In genomic region chr3:23648326-23648964, GRCh38 we compare ENCODE assay signal across 12 cellular contexts.
DNase-seq lines count a peak whose midpoint lies in the region; ATAC-seq and TF ChIP-seq lines count a peak whose summit lies in the region.
"Had no signal": no experiment of that assay in that cellular context is flagged by ENCODE, and none has a peak within 500 bp of the region (broad histone marks: within the 10 kb centered on the region; RNA-seq: fewer than 3 reads in every experiment).

No MANE protein-coding gene starts in this region.

- H3K36me3 Mint-ChIP-seq in CD8-positive, alpha-beta T cell, result no peaks in the 10 kb centered on the region

- H2AFZ ChIP-seq in KMS-11 (ENCODE audit: low read depth), result no peak overlapping the region
- H2AFZ ChIP-seq: hepatocyte had no signal

- no peak overlapping the region for H3K27ac Mint-ChIP-seq in CD8-positive, alpha-beta T cell

- no peak overlapping the region for H3K4me3 ChIP-seq in KMS-11 (IDR thresholded peaks at IDR 0.05; ENCODE audit: insufficient read depth, low read depth, low read length)
- no peak overlapping the region for H3K4me3 ChIP-seq in astrocyte of the spinal cord (ENCODE audit: low read depth, low read length)
- no peak overlapping the region for H3K4me3 ChIP-seq in CD8-positive, alpha-beta T cell (ENCODE audit: low read depth, low read length)
- H3K4me3 ChIP-seq: hepatocyte had no signal

- H4K20me1 ChIP-seq in KMS-11 (ENCODE audit: insufficient read depth), result no peaks in the 10 kb centered on the region

- CTCF ChIA-PET in CD8-positive, alpha-beta T cell (lab: Charles Lee), result no interaction called here

- POLR2A ChIA-PET in CD8-positive, alpha-beta T cell (lab: Charles Lee), result no interaction called here

- H3K4me2 ChIP-seq in KMS-11, result peak overlapping the region; percentile 26
- H3K4me2 ChIP-seq: hepatocyte had no signal

- no peak overlapping the region for H3K9ac ChIP-seq in KMS-11

- H3K4me3 Mint-ChIP-seq in CD8-positive, alpha-beta T cell, result no peak overlapping the region

- in situ Hi-C loops in astrocyte of the spinal cord (cut with HindIII; ENCODE audit: low sequenced_read_pairs), result no loop called here

- no peak overlapping the region for H3K27ac ChIP-seq in KMS-11
- H3K27ac ChIP-seq in CD8-positive, alpha-beta T cell (ENCODE audit: low read depth, low read length), result no peak overlapping the region
- H3K27ac ChIP-seq: hepatocyte had no signal

- no peaks in the 10 kb centered on the region for H3K36me3 ChIP-seq in KMS-11 (ENCODE audit: insufficient read depth)
- no peaks in the 10 kb centered on the region for H3K36me3 ChIP-seq in CD8-positive, alpha-beta T cell (ENCODE audit: insufficient read depth, low read length)

- no peaks in the 10 kb centered on the region for H3K9me3 ChIP-seq in CD8-positive, alpha-beta T cell (ENCODE audit: low read length)

- no peaks in the 10 kb centered on the region for H3K4me1 Mint-ChIP-seq in CD8-positive, alpha-beta T cell (ENCODE audit: low read depth)

- no peaks in the 10 kb centered on the region for H3K79me2 ChIP-seq in KMS-11 (ENCODE audit: insufficient read depth, low read depth)
- H3K79me2 ChIP-seq: hepatocyte had no signal

- H3K4me1 ChIP-seq in KMS-11 (ENCODE audit: low read depth, poor library complexity, severe bottlenecking), result peaks cover 48% of the 10 kb centered on the region
- H3K4me1 ChIP-seq in CD8-positive, alpha-beta T cell (ENCODE audit: insufficient read depth, low read length), result no peaks in the 10 kb centered on the region

- peak; percentile 82 for ATAC-seq in left ventricle myocardium superior
- ATAC-seq in GM19397 (IDR thresholded peaks at IDR 0.05; ENCODE audit: unreplicated experiment), result no peak
- ATAC-seq in CD8-positive, alpha-beta T cell, result no peak

- DNase-seq in AG08395 (ENCODE audit: low spot score) (peak; percentile 64), astrocyte of the spinal cord (ENCODE audit: low read depth, low spot score) (peak; percentile 19), left ventricle myocardium superior (no peak), T-helper 2 cell (no peak), GF-D8 (lab: John Stamatoyannopoulos, UW) (no peak)
- DNase-seq in CD8-positive, alpha-beta T cell, result no peak
- DNase-seq: activated T-cell treated with anti-CD3 and anti-CD28 coated beads, Interleukin-2, amount 50 U/mL, for 48 hours; stimulated activated CD4-positive, alpha-beta T cell treated with anti-CD3 and anti-CD28 coated beads, Interleukin-15, amount 100 ng/mL, for 24 hours; stimulated activated naive CD4-positive, alpha-beta T cell had no signal

- no peaks in the 10 kb centered on the region for H3K27me3 Mint-ChIP-seq in CD8-positive, alpha-beta T cell (ENCODE audit: low read depth)

- intact Hi-C loops in left ventricle myocardium superior (cut with micrococcal nuclease), result no loop called here
- intact Hi-C loops in CD8-positive, alpha-beta T cell (cut with DNase I, micrococcal nuclease), result no loop called here

- TF ChIP-seq CTCF in KMS-11 (conservative IDR thresholded peaks at IDR 0.05; ENCODE audit: low read depth, low read length), result no peak
- no peak for TF ChIP-seq CTCF in astrocyte of the spinal cord (IDR thresholded peaks at IDR 0.05; ENCODE audit: low read depth, low read length)
- TF ChIP-seq CTCF in CD8-positive, alpha-beta T cell (IDR thresholded peaks at IDR 0.05), result no peak

- no peaks in the 10 kb centered on the region for H3K9me3 Mint-ChIP-seq in CD8-positive, alpha-beta T cell

- no peaks in the 10 kb centered on the region for H3K27me3 ChIP-seq in KMS-11 (ENCODE audit: insufficient read depth, low read depth)
- no peaks in the 10 kb centered on the region for H3K27me3 ChIP-seq in CD8-positive, alpha-beta T cell (ENCODE audit: insufficient read depth, low read length)
- H3K27me3 ChIP-seq: hepatocyte had no signal

Comparison
In these comparisons a context has a peak if more than half of its experiments do, and no peak if none do; other contexts are left out.
1. DNase-seq: peak in AG08395 (single experiment) and astrocyte of the spinal cord (single experiment); none in left ventricle myocardium superior (single experiment), T-helper 2 cell (0 of 5), GF-D8 (single experiment) and CD8-positive, alpha-beta T cell (0 of 7).